ENCODE assay signal across 14 cellular contexts in genomic region chr10:127150136-127150535, GRCh38. TPM values are rescaled to one million over a fixed set of nuclear protein-coding genes. Genes with fewer than 3 reads are reported as not detected.
A peak's percentile ranks its signal among the peaks of the same experiment; 100 is the strongest.
DNase-seq lines count a peak whose midpoint lies in the region; ATAC-seq and TF ChIP-seq lines count a peak whose summit lies in the region.
"Had no signal": no experiment of that assay in that cellular context is flagged by ENCODE, and none has a peak within 500 bp of the region (broad histone marks: within the 10 kb centered on the region; RNA-seq: fewer than 3 reads in every experiment).

No MANE protein-coding gene starts in this region.

- intact Hi-C loops in gastrocnemius medialis (cut with DNase I; ENCODE audit: low total_unique reads), result no loop called here

- no peaks in the 10 kb centered on the region for H3K36me3 ChIP-seq in gastrocnemius medialis
- H3K36me3 ChIP-seq: upper lobe of right lung had no signal

- H3K4me3 ChIP-seq in AG04450 (ENCODE audit: low read depth, low read length) (no peak overlapping the region), foreskin fibroblast (ENCODE audit: low read depth in 1 of 2, low read length in 2 of 2) (no peak overlapping the region), gastrocnemius medialis (no peak overlapping the region)
- H3K4me3 ChIP-seq: upper lobe of right lung had no signal

- ATAC-seq in gastrocnemius medialis (no peak), HG03159 (IDR thresholded peaks at IDR 0.05; ENCODE audit: unreplicated experiment) (no peak)
- ATAC-seq: upper lobe of right lung had no signal

- TF ChIP-seq POLR2A in gastrocnemius medialis (IDR thresholded peaks at IDR 0.05), result no peak

- CTCF ChIA-PET in AG04450 (lab: Charles Lee), result interaction anchor here (0.9 kb wide), 1 partner anchor 122 kb away, joined by 3 read pairs; no protein-coding TSS in a partner anchor

- in situ Hi-C loops in gastrocnemius medialis (cut with MboI; ENCODE audit: low sequenced_read_pairs in 4 of 4), result no loop called here

- no peaks in the 10 kb centered on the region for H3K4me1 ChIP-seq in gastrocnemius medialis

- no peak for TF ChIP-seq CTCF in AG04450 (IDR thresholded peaks at IDR 0.05; ENCODE audit: low read depth, low read length)
- TF ChIP-seq CTCF in foreskin fibroblast (IDR thresholded peaks at IDR 0.05; ENCODE audit: low read depth, low read length), result no peak
- no peak for TF ChIP-seq CTCF in gastrocnemius medialis (IDR thresholded peaks at IDR 0.05 in 4 of 5, conservative IDR thresholded peaks at IDR 0.05 in 1 of 5)

- H3K9me3 ChIP-seq in AG04450 (ENCODE audit: control insufficient read depth, insufficient read depth, low read length) (no peaks in the 10 kb centered on the region), gastrocnemius medialis (no peaks in the 10 kb centered on the region)
- H3K9me3 ChIP-seq: upper lobe of right lung had no signal

- POLR2A ChIA-PET in AG04450 (lab: Yijun Ruan, JAX), result interaction anchor here (1.0 kb wide), 1 partner anchor 228 kb away, joined by 4 read pairs; no protein-coding TSS in a partner anchor

- H3K27ac ChIP-seq in AG04450 (ENCODE audit: low read depth, low read length), result peak overlapping the region; percentile 95
- H3K27ac ChIP-seq in gastrocnemius medialis, result no peak overlapping the region
- H3K27ac ChIP-seq: upper lobe of right lung had no signal

- H3K27me3 ChIP-seq in AG04450 (ENCODE audit: control insufficient read depth, insufficient read depth, low read length), result no peaks in the 10 kb centered on the region
- no peaks in the 10 kb centered on the region for H3K27me3 ChIP-seq in gastrocnemius medialis
- H3K27me3 ChIP-seq: upper lobe of right lung had no signal

- no peak for DNase-seq in AG04450 (ENCODE audit: low read depth, low spot score)
- DNase-seq in HS-27A (ENCODE audit: low read depth), result peak; percentile 17
- DNase-seq in T1000 (lab: John Stamatoyannopoulos, UW), result peak; percentile 12
- peak; percentile 57 to 69 for DNase-seq in foreskin fibroblast
- DNase-seq in NCI-H1105 treated with DMSO at 0.1 percent for 48 hours (lab: John Stamatoyannopoulos, UW), result no peak
- DNase-seq in gastrocnemius medialis, result no peak
- DNase-seq in pons (ENCODE audit: low spot score), result no peak
- DNase-seq: activated CD4-positive, CD25-positive, alpha-beta regulatory T cell treated with anti-CD3 and anti-CD28 coated beads, Interleukin-2, amount 50 U/mL, for 72 hours; AML-193; NCI-H1092 treated with DMSO at 0.1 percent for 48 hours; upper lobe of right lung had no signal

RNA-seq across cellular contexts. Expression of gene INSYN2A, which starts 46.3 kb away (rescaled TPM):
- 0.35 and 0.36 TPM in 2 replicates for polyA plus RNA-seq in AG04450 (2011; rRNA removed)
- 0.39 and 0.41 TPM in 2 replicates for polyA minus RNA-seq in AG04450 (2011; rRNA and poly(A)+ RNA removed)
- total RNA-seq in gastrocnemius medialis, result not detected
- total RNA-seq: G401, SK-MEL-5 had no signal

Comparison
In these comparisons a context has a peak if more than half of its experiments do, and no peak if none do; other contexts are left out.
1. DNase-seq: peak in HS-27A (single experiment), T1000 (single experiment) and foreskin fibroblast (2 of 2); none in AG04450 (single experiment), NCI-H1105 treated with DMSO at 0.1 percent for 48 hours (single experiment), gastrocnemius medialis (0 of 2) and pons (single experiment).